Comparison of ENCODE assay signal across 1 cellular context in genomic region chr11:44097821-44098220, GRCh38.
TF ChIP-seq lines count a peak whose summit lies in the region.

No MANE protein-coding gene starts in this region.

TF ChIP-seq in HepG2, 621 proteins besides CTCF, POLR2A, EP300 and RAD21:
- TF ChIP-seq SMARCC2 (IDR thresholded peaks at IDR 0.05) = no peak
- TF ChIP-seq EHMT2 (IDR thresholded peaks at IDR 0.05; ENCODE audit: borderline replicate concordance, low read depth, low read length) = no peak
- no peak for TF ChIP-seq SALL1 (CRISPR knock-in tag; IDR thresholded peaks at IDR 0.05)
- no peak for TF ChIP-seq ZNF563 (CRISPR knock-in tag; IDR thresholded peaks at IDR 0.05)
- no peak for TF ChIP-seq MBD4 (IDR thresholded peaks at IDR 0.05; ENCODE audit: borderline replicate concordance, low read length)
- no peak for TF ChIP-seq IRF9 (CRISPR knock-in tag; IDR thresholded peaks at IDR 0.05; ENCODE audit: borderline replicate concordance)
- no peak for TF ChIP-seq MAZ (IDR thresholded peaks at IDR 0.05; ENCODE audit: borderline replicate concordance, low read depth, low read length)
- no peak for TF ChIP-seq MAZ (CRISPR knock-in tag; IDR thresholded peaks at IDR 0.05; ENCODE audit: low read depth)
- no peak for TF ChIP-seq TBX3 (IDR thresholded peaks at IDR 0.05; ENCODE audit: borderline replicate concordance)
- TF ChIP-seq HMG20A (CRISPR knock-in tag; IDR thresholded peaks at IDR 0.05; ENCODE audit: borderline replicate concordance) = no peak
- no peak for TF ChIP-seq ZNF703 (CRISPR knock-in tag; IDR thresholded peaks at IDR 0.05; ENCODE audit: borderline replicate concordance)
